ENCODE assay signal across 1 cellular context in the genomic region with DNA sequence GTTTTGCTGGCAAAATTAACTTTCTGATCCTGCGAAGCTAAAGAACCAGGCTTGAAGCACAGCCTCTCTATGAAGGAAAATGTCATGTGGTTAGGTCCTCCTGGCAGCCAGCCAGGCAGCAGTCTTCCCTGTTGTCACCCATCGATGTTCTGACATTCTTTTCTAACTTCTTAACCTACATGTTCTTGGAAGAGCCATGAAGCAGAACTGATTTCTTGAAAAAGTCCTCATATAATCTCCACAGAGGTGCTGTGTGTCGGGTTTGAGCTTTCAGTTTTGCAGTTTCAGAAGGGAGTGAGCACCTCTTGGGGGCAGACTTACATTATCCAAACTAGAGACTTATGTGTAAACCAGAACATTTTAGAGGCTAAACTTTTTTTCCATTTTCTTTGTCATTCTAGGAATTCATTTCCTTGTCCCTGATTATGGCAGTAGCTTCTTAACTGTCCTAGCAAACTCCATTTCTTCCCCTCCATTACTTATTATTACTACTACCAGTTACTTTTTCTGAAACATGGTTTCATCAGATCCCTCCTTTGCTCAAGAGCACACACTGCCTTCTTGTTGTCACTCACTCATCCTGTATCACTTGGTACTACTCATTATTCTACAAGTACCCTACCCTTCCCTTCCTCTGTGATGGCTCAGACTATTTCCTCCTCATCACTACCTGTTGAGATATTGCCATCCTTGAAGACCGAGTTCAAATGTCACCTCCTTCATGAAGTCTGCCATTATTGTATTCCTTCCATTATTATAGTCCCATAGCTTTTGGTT.
A peak's percentile ranks its signal among the peaks of the same experiment; 100 is the strongest.
TF ChIP-seq lines count a peak whose summit lies in the region.

No MANE protein-coding gene starts in this region.

TF ChIP-seq in K562, 482 proteins besides CTCF, POLR2A, EP300 and RAD21:
- no peak for TF ChIP-seq NCOA4 (IDR thresholded peaks at IDR 0.05; ENCODE audit: partially characterized antibody)
- TF ChIP-seq NFIX (CRISPR knock-in tag; IDR thresholded peaks at IDR 0.05; ENCODE audit: low read depth), result peak; percentile 42; the same call in 1 of the 2 replicates
- peak; percentile 27; the same call in 1 of the 2 replicates for TF ChIP-seq JUND (IDR thresholded peaks at IDR 0.05; ENCODE audit: borderline replicate concordance, low read depth, low read length)
- TF ChIP-seq JUND (tag; IDR thresholded peaks at IDR 0.05; ENCODE audit: borderline replicate concordance, low read depth, low read length), result no peak; the same call in 2 of the 3 replicates
- TF ChIP-seq, protein P1, sequence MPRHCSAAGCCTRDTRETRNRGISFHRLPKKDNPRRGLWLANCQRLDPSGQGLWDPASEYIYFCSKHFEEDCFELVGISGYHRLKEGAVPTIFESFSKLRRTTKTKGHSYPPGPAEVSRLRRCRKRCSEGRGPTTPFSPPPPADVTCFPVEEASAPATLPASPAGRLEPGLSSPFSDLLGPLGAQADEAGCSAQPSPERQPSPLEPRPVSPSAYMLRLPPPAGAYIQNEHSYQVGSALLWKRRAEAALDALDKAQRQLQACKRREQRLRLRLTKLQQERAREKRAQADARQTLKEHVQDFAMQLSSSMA (CRISPR knock-in tag; IDR thresholded peaks at IDR 0.05), result no peak
- TF ChIP-seq, protein P2, sequence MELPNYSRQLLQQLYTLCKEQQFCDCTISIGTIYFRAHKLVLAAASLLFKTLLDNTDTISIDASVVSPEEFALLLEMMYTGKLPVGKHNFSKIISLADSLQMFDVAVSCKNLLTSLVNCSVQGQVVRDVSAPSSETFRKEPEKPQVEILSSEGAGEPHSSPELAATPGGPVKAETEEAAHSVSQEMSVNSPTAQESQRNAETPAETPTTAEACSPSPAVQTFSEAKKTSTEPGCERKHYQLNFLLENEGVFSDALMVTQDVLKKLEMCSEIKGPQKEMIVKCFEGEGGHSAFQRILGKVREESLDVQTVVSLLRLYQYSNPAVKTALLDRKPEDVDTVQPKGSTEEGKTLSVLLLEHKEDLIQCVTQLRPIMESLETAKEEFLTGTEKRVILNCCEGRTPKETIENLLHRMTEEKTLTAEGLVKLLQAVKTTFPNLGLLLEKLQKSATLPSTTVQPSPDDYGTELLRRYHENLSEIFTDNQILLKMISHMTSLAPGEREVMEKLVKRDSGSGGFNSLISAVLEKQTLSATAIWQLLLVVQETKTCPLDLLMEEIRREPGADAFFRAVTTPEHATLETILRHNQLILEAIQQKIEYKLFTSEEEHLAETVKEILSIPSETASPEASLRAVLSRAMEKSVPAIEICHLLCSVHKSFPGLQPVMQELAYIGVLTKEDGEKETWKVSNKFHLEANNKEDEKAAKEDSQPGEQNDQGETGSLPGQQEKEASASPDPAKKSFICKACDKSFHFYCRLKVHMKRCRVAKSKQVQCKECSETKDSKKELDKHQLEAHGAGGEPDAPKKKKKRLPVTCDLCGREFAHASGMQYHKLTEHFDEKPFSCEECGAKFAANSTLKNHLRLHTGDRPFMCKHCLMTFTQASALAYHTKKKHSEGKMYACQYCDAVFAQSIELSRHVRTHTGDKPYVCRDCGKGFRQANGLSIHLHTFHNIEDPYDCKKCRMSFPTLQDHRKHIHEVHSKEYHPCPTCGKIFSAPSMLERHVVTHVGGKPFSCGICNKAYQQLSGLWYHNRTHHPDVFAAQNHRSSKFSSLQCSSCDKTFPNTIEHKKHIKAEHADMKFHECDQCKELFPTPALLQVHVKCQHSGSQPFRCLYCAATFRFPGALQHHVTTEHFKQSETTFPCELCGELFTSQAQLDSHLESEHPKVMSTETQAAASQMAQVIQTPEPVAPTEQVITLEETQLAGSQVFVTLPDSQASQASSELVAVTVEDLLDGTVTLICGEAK (IDR thresholded peaks at IDR 0.05), result 0 out of 2 replicates have a peak, but pooled peaks have one; percentile 22
- TF ChIP-seq, protein P2 (CRISPR knock-in tag; IDR thresholded peaks at IDR 0.05), result no peak
- TF ChIP-seq, protein P3, sequence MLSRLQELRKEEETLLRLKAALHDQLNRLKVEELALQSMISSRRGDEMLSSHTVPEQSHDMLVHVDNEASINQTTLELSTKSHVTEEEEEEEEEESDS (CRISPR knock-in tag; IDR thresholded peaks at IDR 0.05), result no peak
- TF ChIP-seq GATAD2A (IDR thresholded peaks at IDR 0.05), result no peak
- TF ChIP-seq ZBTB17 (CRISPR knock-in tag; IDR thresholded peaks at IDR 0.05), result no peak
- no peak for TF ChIP-seq PHF8 (IDR thresholded peaks at IDR 0.05; ENCODE audit: borderline replicate concordance, low read length)
- no peak for TF ChIP-seq SMARCA5 (IDR thresholded peaks at IDR 0.05)
- no peak for TF ChIP-seq NFXL1 (CRISPR knock-in tag; IDR thresholded peaks at IDR 0.05)
- no peak for TF ChIP-seq YBX1 (IDR thresholded peaks at IDR 0.05)
- 0 out of 2 replicates have a peak, but pooled peaks have one; percentile 27 for TF ChIP-seq SMAD4 (CRISPR knock-in tag; conservative IDR thresholded peaks at IDR 0.05)
- 0 out of 2 replicates have a peak, but pooled peaks have one; percentile 10 for TF ChIP-seq RAD51 (IDR thresholded peaks at IDR 0.05; ENCODE audit: borderline replicate concordance, low read depth)
- TF ChIP-seq POLR2B (IDR thresholded peaks at IDR 0.05; ENCODE audit: low read depth, partially characterized antibody), result no peak
- TF ChIP-seq SMARCE1 (IDR thresholded peaks at IDR 0.05), result peak; percentile 47; the same call in 1 of the 2 replicates
- TF ChIP-seq SMARCA4 (IDR thresholded peaks at IDR 0.05), result peak; percentile 63; the same call in 1 of the 2 replicates
- TF ChIP-seq RFX7 (CRISPR knock-in tag; IDR thresholded peaks at IDR 0.05), result no peak
- TF ChIP-seq ADNP (tag; IDR thresholded peaks at IDR 0.05), result no peak
- 0 out of 4 replicates have a peak, but pooled peaks of 1 of the 2 experiments have one; percentile 24 for TF ChIP-seq FOXK2 (conservative IDR thresholded peaks at IDR 0.05 in 1 of 2, IDR thresholded peaks at IDR 0.05 in 1 of 2; ENCODE audit: low read depth in 2 of 2)
- 0 out of 2 replicates have a peak, but pooled peaks have one; percentile 16 for TF ChIP-seq NFRKB (IDR thresholded peaks at IDR 0.05; ENCODE audit: low read depth)
- TF ChIP-seq ZNF766 (CRISPR knock-in tag; conservative IDR thresholded peaks at IDR 0.05), result no peak
- no peak for TF ChIP-seq TEAD2 (tag; IDR thresholded peaks at IDR 0.05)
- TF ChIP-seq ATF7 (IDR thresholded peaks at IDR 0.05), result 0 out of 2 replicates have a peak, but pooled peaks have one; percentile 7
- no peak for TF ChIP-seq ZNF551 (CRISPR knock-in tag; IDR thresholded peaks at IDR 0.05)
- TF ChIP-seq SUPT5H (IDR thresholded peaks at IDR 0.05), result no peak
- TF ChIP-seq L3MBTL2 (IDR thresholded peaks at IDR 0.05), result peak; percentile 33; the same call in 1 of the 2 replicates
- TF ChIP-seq MED1 (CRISPR knock-in tag; IDR thresholded peaks at IDR 0.05; ENCODE audit: borderline replicate concordance), result no peak
- TF ChIP-seq NFIC (IDR thresholded peaks at IDR 0.05), result peak; percentile 95
- TF ChIP-seq ZC3H11A (IDR thresholded peaks at IDR 0.05; ENCODE audit: low read depth, low read length), result no peak
- TF ChIP-seq, protein P4, sequence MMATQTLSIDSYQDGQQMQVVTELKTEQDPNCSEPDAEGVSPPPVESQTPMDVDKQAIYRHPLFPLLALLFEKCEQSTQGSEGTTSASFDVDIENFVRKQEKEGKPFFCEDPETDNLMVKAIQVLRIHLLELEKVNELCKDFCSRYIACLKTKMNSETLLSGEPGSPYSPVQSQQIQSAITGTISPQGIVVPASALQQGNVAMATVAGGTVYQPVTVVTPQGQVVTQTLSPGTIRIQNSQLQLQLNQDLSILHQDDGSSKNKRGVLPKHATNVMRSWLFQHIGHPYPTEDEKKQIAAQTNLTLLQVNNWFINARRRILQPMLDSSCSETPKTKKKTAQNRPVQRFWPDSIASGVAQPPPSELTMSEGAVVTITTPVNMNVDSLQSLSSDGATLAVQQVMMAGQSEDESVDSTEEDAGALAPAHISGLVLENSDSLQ (IDR thresholded peaks at IDR 0.05), result peak; percentile 34; the same call in 1 of the 2 replicates
- TF ChIP-seq ZNF717 (CRISPR knock-in tag; IDR thresholded peaks at IDR 0.05), result no peak
